Comparison of ENCODE assay signal across 7 cellular contexts in genomic region chr3:127823590-127823857, GRCh38. TPM values are rescaled to one million over a fixed set of nuclear protein-coding genes. Genes with fewer than 3 reads are reported as not detected.
DNase-seq lines count a peak whose midpoint lies in the region; ATAC-seq and TF ChIP-seq lines count a peak whose summit lies in the region.

No MANE protein-coding gene starts in this region.

- intact Hi-C loops in activated CD8-positive, alpha-beta T cell treated with anti-CD3 and anti-CD28 coated beads for 36 hours (cut with micrococcal nuclease) = no loop called here

- H3K36me3 ChIP-seq in iPS-20b (ENCODE audit: insufficient read depth, low read depth, low read length) = no peaks in the 10 kb centered on the region

- TF ChIP-seq CTCF in HFFc6 (IDR thresholded peaks at IDR 0.05) = no peak; the same call in 1 of the 2 replicates
- no peak for TF ChIP-seq CTCF in activated CD8-positive, alpha-beta T cell treated with anti-CD3 and anti-CD28 coated beads for 36 hours (IDR thresholded peaks at IDR 0.05)

- H3K27me3 ChIP-seq in iPS-20b (ENCODE audit: insufficient read depth, low read length) = peaks cover 50% of the 10 kb centered on the region

- no peak for ATAC-seq in activated CD8-positive, alpha-beta T cell treated with anti-CD3 and anti-CD28 coated beads for 36 hours
- peak; percentile 29 for ATAC-seq in stimulated activated naive CD8-positive, alpha-beta T cell treated with anti-CD3 and anti-CD28 coated beads, Interleukin-15, amount 100 ng/mL, for 72 hours
- ATAC-seq in HG02571 (IDR thresholded peaks at IDR 0.05; ENCODE audit: unreplicated experiment) (no peak), HG03571 (IDR thresholded peaks at IDR 0.05; ENCODE audit: unreplicated experiment) (no peak)

- H3K4me1 Mint-ChIP-seq in HFFc6 (ENCODE audit: low read depth) = peaks cover 35% of the 10 kb centered on the region
- peaks cover 7% of the 10 kb centered on the region for H3K4me1 Mint-ChIP-seq in activated CD8-positive, alpha-beta T cell treated with anti-CD3 and anti-CD28 coated beads for 36 hours (ENCODE audit: low read depth)
- peaks cover 12% of the 10 kb centered on the region for H3K4me1 Mint-ChIP-seq in stimulated activated naive CD8-positive, alpha-beta T cell treated with anti-CD3 and anti-CD28 coated beads, Interleukin-15, amount 100 ng/mL, for 72 hours

- H3K9me3 Mint-ChIP-seq in HFFc6 = peaks cover 9% of the 10 kb centered on the region
- H3K9me3 Mint-ChIP-seq in activated CD8-positive, alpha-beta T cell treated with anti-CD3 and anti-CD28 coated beads for 36 hours = peaks cover 4% of the 10 kb centered on the region
- peaks cover 12 to 16% of the 10 kb centered on the region in 2 donors for H3K9me3 Mint-ChIP-seq in stimulated activated naive CD8-positive, alpha-beta T cell treated with anti-CD3 and anti-CD28 coated beads, Interleukin-15, amount 100 ng/mL, for 72 hours

- DNase-seq in HFFc6 (no peak), NCI-H2227 (lab: John Stamatoyannopoulos, UW; ENCODE audit: unreplicated experiment) (no peak)
- DNase-seq in activated CD8-positive, alpha-beta T cell treated with anti-CD3 and anti-CD28 coated beads for 36 hours = no peak
- DNase-seq in stimulated activated naive CD8-positive, alpha-beta T cell treated with anti-CD3 and anti-CD28 coated beads, Interleukin-15, amount 100 ng/mL, for 72 hours = no peak

- no peak overlapping the region for H3K27ac ChIP-seq in iPS-20b (ENCODE audit: low read length)

- H3K36me3 Mint-ChIP-seq in HFFc6 (ENCODE audit: low read depth) = peaks cover 36% of the 10 kb centered on the region
- peaks cover 1% of the 10 kb centered on the region for H3K36me3 Mint-ChIP-seq in activated CD8-positive, alpha-beta T cell treated with anti-CD3 and anti-CD28 coated beads for 36 hours (ENCODE audit: low read depth)

- peak overlapping the region; percentile 31 for H3K4me3 ChIP-seq in iPS-20b (ENCODE audit: low read length)

- no peaks in the 10 kb centered on the region for H3K9me3 ChIP-seq in iPS-20b (ENCODE audit: insufficient read depth, low read depth, low read length)

- peaks cover 9% of the 10 kb centered on the region for H3K4me1 ChIP-seq in iPS-20b (ENCODE audit: insufficient read depth, low read length)

- H3K27ac Mint-ChIP-seq in HFFc6 = peak overlapping the region; percentile 56
- H3K27ac Mint-ChIP-seq in activated CD8-positive, alpha-beta T cell treated with anti-CD3 and anti-CD28 coated beads for 36 hours = no peak overlapping the region
- H3K27ac Mint-ChIP-seq in stimulated activated naive CD8-positive, alpha-beta T cell treated with anti-CD3 and anti-CD28 coated beads, Interleukin-15, amount 100 ng/mL, for 72 hours = no peak overlapping the region

- peak overlapping the region; percentile 81 for H3K4me3 Mint-ChIP-seq in HFFc6
- H3K4me3 Mint-ChIP-seq in activated CD8-positive, alpha-beta T cell treated with anti-CD3 and anti-CD28 coated beads for 36 hours = peak overlapping the region; percentile 28
- peak overlapping the region; percentile 31 to 66 for H3K4me3 Mint-ChIP-seq in stimulated activated naive CD8-positive, alpha-beta T cell treated with anti-CD3 and anti-CD28 coated beads, Interleukin-15, amount 100 ng/mL, for 72 hours

- no peak overlapping the region for H3K9ac ChIP-seq in iPS-20b (ENCODE audit: low read depth, low read length)

- POLR2A ChIA-PET in activated CD8-positive, alpha-beta T cell treated with anti-CD3 and anti-CD28 coated beads for 36 hours (lab: Charles Lee) = interaction anchor here (1.6 kb wide), 1 partner anchor 10 kb away, joined by 4 read pairs; no protein-coding TSS in a partner anchor

- CTCF ChIA-PET in activated CD8-positive, alpha-beta T cell treated with anti-CD3 and anti-CD28 coated beads for 36 hours (lab: Charles Lee) = no interaction called here

- H3K27me3 Mint-ChIP-seq in HFFc6 (ENCODE audit: insufficient read depth) = peaks cover 1% of the 10 kb centered on the region
- H3K27me3 Mint-ChIP-seq in activated CD8-positive, alpha-beta T cell treated with anti-CD3 and anti-CD28 coated beads for 36 hours = peaks cover 43% of the 10 kb centered on the region
- peaks cover 70% of the 10 kb centered on the region for H3K27me3 Mint-ChIP-seq in stimulated activated naive CD8-positive, alpha-beta T cell treated with anti-CD3 and anti-CD28 coated beads, Interleukin-15, amount 100 ng/mL, for 72 hours

RNA-seq across cellular contexts. Expression of gene MGLL, which starts 1.2 kb away (rescaled TPM):
- 100 to 1,000 TPM; 128 to 144 (median 129) TPM for total RNA-seq in HFFc6 (2021; fragmentation: NEBNext Ultra II Directional; extraction: Animal tissue kit (Norgen Biotek cat#: 25700))
- 1 to 10 TPM; 1.1 to 3.1 TPM for total RNA-seq in activated CD8-positive, alpha-beta T cell treated with anti-CD3 and anti-CD28 coated beads for 36 hours

Comparison
In these comparisons a context has a peak if more than half of its experiments do, and no peak if none do; other contexts are left out.
1. H3K4me3 Mint-ChIP-seq: peak in every context shown above with its lines; median percentile 81 in HFFc6; 48 in stimulated activated naive CD8-positive, alpha-beta T cell treated with anti-CD3 and anti-CD28 coated beads, Interleukin-15, amount 100 ng/mL, for 72 hours; 28 in activated CD8-positive, alpha-beta T cell treated with anti-CD3 and anti-CD28 coated beads for 36 hours.
2. RNA of gene MGLL, which starts 1.2 kb away (total RNA-seq): 128 to 144 TPM in HFFc6; 1.1 to 3.1 TPM in activated CD8-positive, alpha-beta T cell treated with anti-CD3 and anti-CD28 coated beads for 36 hours; every median in the first group is over 10 times any median in the second.